1 cellular context compared by ENCODE assay signal in the genomic region with DNA sequence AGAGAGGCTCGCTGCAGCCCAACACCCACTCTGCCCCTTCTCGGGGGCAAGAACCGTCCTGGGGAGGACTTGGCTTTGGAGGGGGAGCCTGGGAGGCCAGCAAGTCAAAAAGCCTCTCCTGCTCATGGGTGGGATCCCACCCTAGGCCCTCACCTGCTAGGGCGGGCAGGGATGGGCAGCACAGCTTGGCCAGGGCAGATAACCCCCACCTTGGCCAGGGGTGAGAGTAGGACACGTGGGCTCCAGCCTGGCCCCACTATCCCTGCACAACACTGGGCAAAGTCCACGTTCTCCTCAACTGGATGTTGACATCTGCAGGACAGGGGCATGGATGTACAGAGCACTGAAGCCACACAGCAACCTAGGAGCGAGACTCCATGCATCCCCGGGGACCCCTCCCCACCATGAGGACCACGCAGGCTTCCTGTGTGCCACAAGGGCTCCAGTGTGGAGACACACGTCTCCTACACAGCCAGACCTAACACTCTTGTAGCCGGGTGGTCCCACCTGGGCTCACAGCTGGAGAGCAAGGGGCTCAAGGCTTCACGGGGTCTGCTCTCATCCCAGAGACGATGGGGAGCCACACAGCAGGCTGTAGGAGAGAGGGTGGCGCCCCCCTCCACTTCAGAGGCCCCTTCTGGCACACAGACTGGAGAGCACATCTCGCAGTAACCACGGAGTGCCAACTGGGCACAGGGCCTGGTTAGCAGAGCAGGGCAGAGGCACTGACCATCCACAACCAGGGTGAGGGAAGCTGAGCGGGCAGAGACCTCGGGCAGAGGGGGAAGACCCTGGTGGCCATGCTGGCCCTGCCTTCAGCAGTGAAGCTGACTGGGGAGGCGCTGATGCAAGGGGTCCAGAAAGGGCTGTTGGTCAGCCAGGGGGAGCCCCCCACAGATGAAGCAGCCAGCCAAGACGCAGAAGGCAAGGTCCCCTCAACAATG.
TF ChIP-seq lines count a peak whose summit lies in the region.

No MANE protein-coding gene starts in this region.

TF ChIP-seq in HepG2, 621 proteins besides CTCF, POLR2A, EP300 and RAD21 (continued from another document and continues in another):
- TF ChIP-seq HNF4G (IDR thresholded peaks at IDR 0.05; ENCODE audit: borderline replicate concordance, low read depth, low read length) (peak; percentile 87), HNF4G (CRISPR knock-in tag; IDR thresholded peaks at IDR 0.05; ENCODE audit: borderline replicate concordance, low read depth) (peak; percentile 88; the same call in 1 of the 2 replicates), ONECUT2 (CRISPR knock-in tag; IDR thresholded peaks at IDR 0.05) (no peak), NFATC3 (CRISPR knock-in tag; IDR thresholded peaks at IDR 0.05) (no peak), HDAC1 (CRISPR knock-in tag; IDR thresholded peaks at IDR 0.05) (peak; percentile 35; the same call in 1 of the 2 replicates), ZNF567 (CRISPR knock-in tag; IDR thresholded peaks at IDR 0.05; ENCODE audit: borderline replicate concordance) (no peak), ERF (CRISPR knock-in tag; IDR thresholded peaks at IDR 0.05) (peak; percentile 38; the same call in 1 of the 2 replicates), ZKSCAN8 (CRISPR knock-in tag; IDR thresholded peaks at IDR 0.05; ENCODE audit: borderline replicate concordance) (0 out of 2 replicates have a peak, but pooled peaks have one; percentile 21), ZNF460 (CRISPR knock-in tag; IDR thresholded peaks at IDR 0.05; ENCODE audit: borderline replicate concordance) (no peak), ZNF350 (CRISPR knock-in tag; IDR thresholded peaks at IDR 0.05; ENCODE audit: borderline replicate concordance, low read depth) (peak; percentile 64), SIN3A (IDR thresholded peaks at IDR 0.05; ENCODE audit: borderline replicate concordance, low read depth, low read length) (peak; percentile 46; the same call in 1 of the 2 replicates), ZNF670 (CRISPR knock-in tag; IDR thresholded peaks at IDR 0.05; ENCODE audit: borderline replicate concordance) (no peak), ZMYM2 (CRISPR knock-in tag; IDR thresholded peaks at IDR 0.05) (no peak), HDAC2 (CRISPR knock-in tag; IDR thresholded peaks at IDR 0.05) (peak; percentile 80), ZNF563 (CRISPR knock-in tag; IDR thresholded peaks at IDR 0.05) (no peak), CCDC6 (CRISPR knock-in tag; IDR thresholded peaks at IDR 0.05) (0 out of 2 replicates have a peak, but pooled peaks have one; percentile 25), CHD4 (IDR thresholded peaks at IDR 0.05; ENCODE audit: borderline replicate concordance, low read length) (no peak), CAMTA2 (CRISPR knock-in tag; IDR thresholded peaks at IDR 0.05; ENCODE audit: borderline replicate concordance) (no peak), RCOR2 (CRISPR knock-in tag; IDR thresholded peaks at IDR 0.05) (peak; percentile 65; the same call in 1 of the 2 replicates), ZNF333 (CRISPR knock-in tag; IDR thresholded peaks at IDR 0.05; ENCODE audit: borderline replicate concordance) (no peak), HNRNPL (IDR thresholded peaks at IDR 0.05; ENCODE audit: low read depth, low read length) (peak; percentile 91), NFE2L1 (CRISPR knock-in tag; IDR thresholded peaks at IDR 0.05; ENCODE audit: borderline replicate concordance) (0 out of 2 replicates have a peak, but pooled peaks have one; percentile 34), ZNF672 (CRISPR knock-in tag; IDR thresholded peaks at IDR 0.05) (no peak), ZNF292 (CRISPR knock-in tag; IDR thresholded peaks at IDR 0.05; ENCODE audit: borderline replicate concordance, low read depth) (peak; percentile 46; the same call in 1 of the 2 replicates), FOXP1 (IDR thresholded peaks at IDR 0.05) (no peak), FOXP1 (CRISPR knock-in tag; IDR thresholded peaks at IDR 0.05) (peak; percentile 44; the same call in 1 of the 2 replicates), HMG20A (CRISPR knock-in tag; IDR thresholded peaks at IDR 0.05; ENCODE audit: borderline replicate concordance) (peak; percentile 59; the same call in 1 of the 2 replicates), RFX3 (CRISPR knock-in tag; IDR thresholded peaks at IDR 0.05) (no peak), ZNF674 (CRISPR knock-in tag; IDR thresholded peaks at IDR 0.05; ENCODE audit: low read depth) (no peak), ZNF747 (CRISPR knock-in tag; IDR thresholded peaks at IDR 0.05; ENCODE audit: borderline replicate concordance) (no peak), ZNF629 (CRISPR knock-in tag; conservative IDR thresholded peaks at IDR 0.05) (peak; percentile 55; the same call in 1 of the 2 replicates), ZNF552 (CRISPR knock-in tag; IDR thresholded peaks at IDR 0.05; ENCODE audit: borderline replicate concordance) (no peak), ZNF329 (CRISPR knock-in tag; IDR thresholded peaks at IDR 0.05; ENCODE audit: low read depth) (no peak), KLF16 (CRISPR knock-in tag; IDR thresholded peaks at IDR 0.05) (no peak), ZMYM3 (CRISPR knock-in tag; IDR thresholded peaks at IDR 0.05) (peak; percentile 63; the same call in 1 of the 2 replicates), ELF1 (CRISPR knock-in tag; IDR thresholded peaks at IDR 0.05) (no peak), ZFX (CRISPR knock-in tag; IDR thresholded peaks at IDR 0.05; ENCODE audit: low read depth) (0 out of 2 replicates have a peak, but pooled peaks have one; percentile 15)
- TF ChIP-seq, protein P1, sequence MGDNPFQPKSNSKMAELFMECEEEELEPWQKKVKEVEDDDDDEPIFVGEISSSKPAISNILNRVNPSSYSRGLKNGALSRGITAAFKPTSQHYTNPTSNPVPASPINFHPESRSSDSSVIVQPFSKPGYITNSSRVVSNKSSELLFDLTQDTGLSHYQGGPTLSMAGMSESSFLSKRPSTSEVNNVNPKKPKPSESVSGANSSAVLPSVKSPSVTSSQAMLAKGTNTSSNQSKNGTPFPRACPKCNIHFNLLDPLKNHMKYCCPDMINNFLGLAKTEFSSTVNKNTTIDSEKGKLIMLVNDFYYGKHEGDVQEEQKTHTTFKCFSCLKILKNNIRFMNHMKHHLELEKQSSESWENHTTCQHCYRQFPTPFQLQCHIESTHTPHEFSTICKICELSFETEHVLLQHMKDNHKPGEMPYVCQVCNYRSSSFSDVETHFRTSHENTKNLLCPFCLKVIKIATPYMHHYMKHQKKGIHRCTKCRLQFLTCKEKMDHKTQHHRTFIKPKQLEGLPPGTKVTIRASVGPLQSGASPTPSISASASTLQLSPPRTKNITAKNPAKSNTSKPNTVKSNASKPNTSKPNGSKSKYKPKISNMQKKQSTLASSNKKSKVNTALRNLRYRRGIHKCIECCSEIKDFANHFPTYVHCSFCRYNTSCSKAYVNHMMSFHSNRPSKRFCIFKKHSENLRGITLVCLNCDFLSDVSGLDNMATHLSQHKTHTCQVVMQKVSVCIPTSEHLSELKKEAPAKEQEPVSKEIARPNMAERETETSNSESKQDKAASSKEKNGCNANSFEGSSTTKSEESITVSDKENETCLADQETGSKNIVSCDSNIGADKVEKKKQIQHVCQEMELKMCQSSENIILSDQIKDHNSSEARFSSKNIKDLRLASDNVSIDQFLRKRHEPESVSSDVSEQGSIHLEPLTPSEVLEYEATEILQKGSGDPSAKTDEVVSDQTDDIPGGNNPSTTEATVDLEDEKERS (CRISPR knock-in tag; IDR thresholded peaks at IDR 0.05) = no peak
- TF ChIP-seq, protein P2, sequence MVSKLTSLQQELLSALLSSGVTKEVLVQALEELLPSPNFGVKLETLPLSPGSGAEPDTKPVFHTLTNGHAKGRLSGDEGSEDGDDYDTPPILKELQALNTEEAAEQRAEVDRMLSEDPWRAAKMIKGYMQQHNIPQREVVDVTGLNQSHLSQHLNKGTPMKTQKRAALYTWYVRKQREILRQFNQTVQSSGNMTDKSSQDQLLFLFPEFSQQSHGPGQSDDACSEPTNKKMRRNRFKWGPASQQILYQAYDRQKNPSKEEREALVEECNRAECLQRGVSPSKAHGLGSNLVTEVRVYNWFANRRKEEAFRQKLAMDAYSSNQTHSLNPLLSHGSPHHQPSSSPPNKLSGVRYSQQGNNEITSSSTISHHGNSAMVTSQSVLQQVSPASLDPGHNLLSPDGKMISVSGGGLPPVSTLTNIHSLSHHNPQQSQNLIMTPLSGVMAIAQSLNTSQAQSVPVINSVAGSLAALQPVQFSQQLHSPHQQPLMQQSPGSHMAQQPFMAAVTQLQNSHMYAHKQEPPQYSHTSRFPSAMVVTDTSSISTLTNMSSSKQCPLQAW (CRISPR knock-in tag; IDR thresholded peaks at IDR 0.05) = peak; percentile 57; the same call in 1 of the 2 replicates
- TF ChIP-seq, protein P3, sequence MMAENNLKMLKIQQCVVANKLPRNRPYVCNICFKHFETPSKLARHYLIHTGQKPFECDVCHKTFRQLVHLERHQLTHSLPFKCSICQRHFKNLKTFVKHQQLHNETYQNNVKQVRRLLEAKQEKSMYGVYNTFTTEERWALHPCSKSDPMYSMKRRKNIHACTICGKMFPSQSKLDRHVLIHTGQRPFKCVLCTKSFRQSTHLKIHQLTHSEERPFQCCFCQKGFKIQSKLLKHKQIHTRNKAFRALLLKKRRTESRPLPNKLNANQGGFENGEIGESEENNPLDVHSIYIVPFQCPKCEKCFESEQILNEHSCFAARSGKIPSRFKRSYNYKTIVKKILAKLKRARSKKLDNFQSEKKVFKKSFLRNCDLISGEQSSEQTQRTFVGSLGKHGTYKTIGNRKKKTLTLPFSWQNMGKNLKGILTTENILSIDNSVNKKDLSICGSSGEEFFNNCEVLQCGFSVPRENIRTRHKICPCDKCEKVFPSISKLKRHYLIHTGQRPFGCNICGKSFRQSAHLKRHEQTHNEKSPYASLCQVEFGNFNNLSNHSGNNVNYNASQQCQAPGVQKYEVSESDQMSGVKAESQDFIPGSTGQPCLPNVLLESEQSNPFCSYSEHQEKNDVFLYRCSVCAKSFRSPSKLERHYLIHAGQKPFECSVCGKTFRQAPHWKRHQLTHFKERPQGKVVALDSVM (CRISPR knock-in tag; IDR thresholded peaks at IDR 0.05) = no peak
- TF ChIP-seq, protein P4, sequence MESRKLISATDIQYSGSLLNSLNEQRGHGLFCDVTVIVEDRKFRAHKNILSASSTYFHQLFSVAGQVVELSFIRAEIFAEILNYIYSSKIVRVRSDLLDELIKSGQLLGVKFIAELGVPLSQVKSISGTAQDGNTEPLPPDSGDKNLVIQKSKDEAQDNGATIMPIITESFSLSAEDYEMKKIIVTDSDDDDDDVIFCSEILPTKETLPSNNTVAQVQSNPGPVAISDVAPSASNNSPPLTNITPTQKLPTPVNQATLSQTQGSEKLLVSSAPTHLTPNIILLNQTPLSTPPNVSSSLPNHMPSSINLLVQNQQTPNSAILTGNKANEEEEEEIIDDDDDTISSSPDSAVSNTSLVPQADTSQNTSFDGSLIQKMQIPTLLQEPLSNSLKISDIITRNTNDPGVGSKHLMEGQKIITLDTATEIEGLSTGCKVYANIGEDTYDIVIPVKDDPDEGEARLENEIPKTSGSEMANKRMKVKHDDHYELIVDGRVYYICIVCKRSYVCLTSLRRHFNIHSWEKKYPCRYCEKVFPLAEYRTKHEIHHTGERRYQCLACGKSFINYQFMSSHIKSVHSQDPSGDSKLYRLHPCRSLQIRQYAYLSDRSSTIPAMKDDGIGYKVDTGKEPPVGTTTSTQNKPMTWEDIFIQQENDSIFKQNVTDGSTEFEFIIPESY (CRISPR knock-in tag; IDR thresholded peaks at IDR 0.05) = 0 out of 2 replicates have a peak, but pooled peaks have one; percentile 9
- TF ChIP-seq, protein P5, sequence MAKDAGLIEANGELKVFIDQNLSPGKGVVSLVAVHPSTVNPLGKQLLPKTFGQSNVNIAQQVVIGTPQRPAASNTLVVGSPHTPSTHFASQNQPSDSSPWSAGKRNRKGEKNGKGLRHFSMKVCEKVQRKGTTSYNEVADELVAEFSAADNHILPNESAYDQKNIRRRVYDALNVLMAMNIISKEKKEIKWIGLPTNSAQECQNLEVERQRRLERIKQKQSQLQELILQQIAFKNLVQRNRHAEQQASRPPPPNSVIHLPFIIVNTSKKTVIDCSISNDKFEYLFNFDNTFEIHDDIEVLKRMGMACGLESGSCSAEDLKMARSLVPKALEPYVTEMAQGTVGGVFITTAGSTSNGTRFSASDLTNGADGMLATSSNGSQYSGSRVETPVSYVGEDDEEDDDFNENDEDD (CRISPR knock-in tag; IDR thresholded peaks at IDR 0.05; ENCODE audit: borderline replicate concordance) = peak; percentile 52; the same call in 1 of the 2 replicates
- TF ChIP-seq, protein P6, sequence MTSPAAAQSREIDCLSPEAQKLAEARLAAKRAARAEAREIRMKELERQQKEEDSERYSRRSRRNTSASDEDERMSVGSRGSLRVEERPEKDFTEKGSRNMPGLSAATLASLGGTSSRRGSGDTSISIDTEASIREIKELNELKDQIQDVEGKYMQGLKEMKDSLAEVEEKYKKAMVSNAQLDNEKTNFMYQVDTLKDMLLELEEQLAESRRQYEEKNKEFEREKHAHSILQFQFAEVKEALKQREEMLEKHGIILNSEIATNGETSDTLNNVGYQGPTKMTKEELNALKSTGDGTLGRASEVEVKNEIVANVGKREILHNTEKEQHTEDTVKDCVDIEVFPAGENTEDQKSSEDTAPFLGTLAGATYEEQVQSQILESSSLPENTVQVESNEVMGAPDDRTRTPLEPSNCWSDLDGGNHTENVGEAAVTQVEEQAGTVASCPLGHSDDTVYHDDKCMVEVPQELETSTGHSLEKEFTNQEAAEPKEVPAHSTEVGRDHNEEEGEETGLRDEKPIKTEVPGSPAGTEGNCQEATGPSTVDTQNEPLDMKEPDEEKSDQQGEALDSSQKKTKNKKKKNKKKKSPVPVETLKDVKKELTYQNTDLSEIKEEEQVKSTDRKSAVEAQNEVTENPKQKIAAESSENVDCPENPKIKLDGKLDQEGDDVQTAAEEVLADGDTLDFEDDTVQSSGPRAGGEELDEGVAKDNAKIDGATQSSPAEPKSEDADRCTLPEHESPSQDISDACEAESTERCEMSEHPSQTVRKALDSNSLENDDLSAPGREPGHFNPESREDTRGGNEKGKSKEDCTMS (CRISPR knock-in tag; conservative IDR thresholded peaks at IDR 0.05) = no peak
